Comparison of ENCODE assay signal across 23 cellular contexts in genomic region chr1:46767649-46768282, GRCh38. TPM values are rescaled to one million over a fixed set of nuclear protein-coding genes. Genes with fewer than 3 reads are reported as not detected.
A peak's percentile ranks its signal among the peaks of the same experiment; 100 is the strongest.
DNase-seq lines count a peak whose midpoint lies in the region; TF ChIP-seq lines count a peak whose summit lies in the region.
"Had no signal": no experiment of that assay in that cellular context is flagged by ENCODE, and none has a peak within 500 bp of the region (broad histone marks: within the 10 kb centered on the region; RNA-seq: fewer than 3 reads in every experiment).

No MANE protein-coding gene starts in this region.

- peaks cover 10 to 17% (median 12%) of the 10 kb centered on the region in 3 donors for H3K27me3 Mint-ChIP-seq in immature natural killer cell (ENCODE audit: low read depth in 3 of 3)
- no peaks in the 10 kb centered on the region for H3K27me3 Mint-ChIP-seq in endothelial cell (ENCODE audit: unreplicated experiment)

- H3K36me3 Mint-ChIP-seq in immature natural killer cell (peaks cover 0 to 11% (median 7%) of the 10 kb centered on the region in 3 donors), endothelial cell (ENCODE audit: low read depth, unreplicated experiment) (peaks cover 14% of the 10 kb centered on the region)
- H3K36me3 Mint-ChIP-seq: activated CD8-positive, alpha-beta memory T cell treated with anti-CD3 and anti-CD28 coated beads, Interleukin-2, amount 10 ng/mL, durations not matched to agents 7 days and 5 days; CD8-positive, alpha-beta T cell had no signal

- TF ChIP-seq CTCF in endothelial cell (IDR thresholded peaks at IDR 0.05; ENCODE audit: unreplicated experiment) = no peak

- H3K4me3 Mint-ChIP-seq in immature natural killer cell (no peak overlapping the region), endothelial cell (ENCODE audit: unreplicated experiment) (no peak overlapping the region)
- H3K4me3 Mint-ChIP-seq: activated CD8-positive, alpha-beta memory T cell treated with anti-CD3 and anti-CD28 coated beads, Interleukin-2, amount 10 ng/mL, durations not matched to agents 7 days and 5 days; CD8-positive, alpha-beta T cell had no signal

- DNase-seq in COLO668 (lab: John Stamatoyannopoulos, UW; ENCODE audit: unreplicated experiment) (peak; percentile 60), NCI-H1105 treated with DMSO at 0.1 percent for 48 hours (lab: John Stamatoyannopoulos, UW) (peak; percentile 47), NCI-H82 treated with DMSO at 0.1 percent for 48 hours (lab: John Stamatoyannopoulos, UW; ENCODE audit: unreplicated experiment) (peak; percentile 55), islet precursor cell (peak; percentile 30), immature natural killer cell (no peak), endothelial cell (ENCODE audit: low spot score) (no peak), GM03348 (ENCODE audit: low spot score) (no peak)
- DNase-seq in activated T-cell treated with anti-CD3 and anti-CD28 coated beads, Interleukin-2, amount 50 U/mL, for 48 hours = no peak
- DNase-seq: activated CD4-positive, CD25-positive, alpha-beta regulatory T cell treated with anti-CD3 and anti-CD28 coated beads, Interleukin-2, amount 50 U/mL, for 72 hours; activated CD8-positive, alpha-beta memory T cell treated with anti-CD3 and anti-CD28 coated beads, Interleukin-2, amount 10 ng/mL, durations not matched to agents 7 days and 5 days; activated effector memory CD4-positive, alpha-beta T cell treated with Interleukin-2 at 50 U/mL for 16 hours; CD8-positive, alpha-beta T cell; central memory CD4-positive, alpha-beta T cell; effector CD8-positive, alpha-beta T cell; head of caudate nucleus; kidney glomerular epithelial cell; mucosa of descending colon; NCI-H2171; sigmoid colon; SJCRH30; stimulated activated CD4-positive, alpha-beta T cell treated with anti-CD3 and anti-CD28 coated beads, Interleukin-1b, Interleukin-23, amount 100 ng/mL, for 48 hours had no signal

- H3K9me3 Mint-ChIP-seq in immature natural killer cell = peaks cover 14 to 45% (median 42%) of the 10 kb centered on the region in 6 donors
- H3K9me3 Mint-ChIP-seq in endothelial cell (ENCODE audit: unreplicated experiment) = peaks cover 18% of the 10 kb centered on the region

- H3K4me1 Mint-ChIP-seq in immature natural killer cell (peaks cover 4 to 6% of the 10 kb centered on the region in 2 donors), endothelial cell (ENCODE audit: unreplicated experiment) (no peaks in the 10 kb centered on the region)

- H3K27ac Mint-ChIP-seq in immature natural killer cell (no peak overlapping the region), endothelial cell (ENCODE audit: unreplicated experiment) (no peak overlapping the region)
- H3K27ac Mint-ChIP-seq: activated CD8-positive, alpha-beta memory T cell treated with anti-CD3 and anti-CD28 coated beads, Interleukin-2, amount 10 ng/mL, durations not matched to agents 7 days and 5 days; CD8-positive, alpha-beta T cell had no signal

RNA-seq across cellular contexts. Expression of gene CYP4B1, which starts 31.1 kb away (rescaled TPM):
- polyA plus RNA-seq in immature natural killer cell = not detected
- not detected for total RNA-seq in endothelial cell (ENCODE audit: unreplicated experiment)
- total RNA-seq: activated CD8-positive, alpha-beta memory T cell treated with anti-CD3 and anti-CD28 coated beads, Interleukin-2, amount 10 ng/mL, durations not matched to agents 7 days and 5 days; CD8-positive, alpha-beta T cell; SJCRH30; T-helper 2 cell treated with Interferon-gamma antibody and Interleukin-4, amounts not matched to agents 100 ng/mL and 5 ng/mL, for 36 hours had no signal
- polyA plus RNA-seq: AG04450 had no signal

RNA-seq across cellular contexts. Expression of gene EFCAB14, which starts 48.9 kb away (rescaled TPM):
- 100 to 1,000 TPM in 1 of 3 donors, 10 to 100 TPM in 2; 85.8 to 145 (median 98.8) TPM for polyA plus RNA-seq in immature natural killer cell
- total RNA-seq in endothelial cell (ENCODE audit: unreplicated experiment) = 325 TPM

Comparison
In these comparisons a context has a peak if more than half of its experiments do, and no peak if none do; other contexts are left out.
1. DNase-seq: peak in COLO668 (single experiment), NCI-H1105 treated with DMSO at 0.1 percent for 48 hours (single experiment), NCI-H82 treated with DMSO at 0.1 percent for 48 hours (single experiment) and islet precursor cell (single experiment); none in activated T-cell treated with anti-CD3 and anti-CD28 coated beads, Interleukin-2, amount 50 U/mL, for 48 hours (0 of 2), immature natural killer cell (0 of 3), endothelial cell (single experiment) and GM03348 (single experiment).